In the genomic region with DNA sequence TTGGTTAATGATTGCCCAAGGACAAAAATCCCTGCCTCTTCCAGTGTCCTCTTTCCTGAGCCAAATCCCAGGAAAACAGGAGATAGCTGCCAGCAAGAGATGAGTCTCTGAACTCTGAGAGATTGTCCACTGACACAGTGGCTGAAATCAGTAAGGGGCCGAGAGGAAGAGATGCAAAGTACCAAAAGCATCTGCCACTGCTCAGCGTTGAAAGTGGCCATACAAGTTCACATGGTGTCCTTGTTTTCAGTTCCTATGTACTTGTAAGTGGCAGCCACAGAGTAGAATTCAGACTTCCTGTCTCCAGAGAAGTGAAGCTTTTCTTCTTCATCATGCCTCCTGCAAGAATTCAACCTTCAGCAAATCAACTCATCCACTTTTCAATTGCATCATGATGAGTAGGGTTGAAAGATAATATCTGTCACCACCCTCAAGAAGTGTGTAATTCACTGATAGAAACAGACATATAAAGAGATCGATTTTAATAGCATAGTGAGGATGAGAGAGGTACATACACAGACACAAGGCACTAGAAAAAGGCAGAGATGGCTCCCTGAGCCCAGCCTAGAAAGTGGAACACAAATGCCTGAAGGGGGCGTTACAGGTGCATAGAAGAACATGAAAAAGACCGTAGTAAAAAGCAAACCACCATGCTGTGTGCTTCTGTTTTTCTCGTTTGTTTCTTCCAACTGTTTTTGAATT, we compare ENCODE assay signal across 8 cellular contexts.
A peak's percentile ranks its signal among the peaks of the same experiment; 100 is the strongest.
DNase-seq lines count a peak whose midpoint lies in the region; ATAC-seq, FAIRE-seq and TF ChIP-seq lines count a peak whose summit lies in the region.

No MANE protein-coding gene starts in this region.

- 33% methylated on average over 6 of the region's 6 CpGs for WGBS in hepatocyte (ENCODE audit: low lambda C conversion rate, missing lambda C conversion rate)

- TF ChIP-seq CTCF in hepatocyte (IDR thresholded peaks at IDR 0.05; ENCODE audit: poor library complexity), result peak; percentile 38

- H2AFZ ChIP-seq in hepatocyte, result peak overlapping the region; percentile 6

- H4K20me1 ChIP-seq in hepatocyte (ENCODE audit: insufficient read depth, poor library complexity, severe bottlenecking), result no peaks in the 10 kb centered on the region

- FAIRE-seq in GM19239 (lab: Jason Lieb, UNC), result peak; percentile 100

- in situ Hi-C loops in Caki2 (cut with HindIII; ENCODE audit: low pct_unique_long_range_greater_than_20kb, low sequenced_read_pairs), result no loop called here

- H3K4me2 ChIP-seq in hepatocyte, result no peak overlapping the region

- peaks cover 4% of the 10 kb centered on the region for H3K27me3 ChIP-seq in hepatocyte

- H3K27ac ChIP-seq in hepatocyte (no peak overlapping the region), caudate nucleus (ENCODE audit: low read depth, low read length) (no peak overlapping the region)

- no peaks in the 10 kb centered on the region for H3K4me1 ChIP-seq in hepatocyte (ENCODE audit: insufficient read depth)

- H3K9me3 ChIP-seq in hepatocyte (ENCODE audit: low read depth), result no peaks in the 10 kb centered on the region

- H3K36me3 ChIP-seq in hepatocyte (replicated peaks; ENCODE audit: insufficient read depth, low read depth), result no peaks in the 10 kb centered on the region

- H3K79me2 ChIP-seq in hepatocyte, result no peaks in the 10 kb centered on the region

- H3K9me2 ChIP-seq in hepatocyte (replicated peaks; ENCODE audit: insufficient read depth), result no peaks in the 10 kb centered on the region

- H3K4me3 ChIP-seq in hepatocyte, result no peak overlapping the region

- ATAC-seq in HG03196 (IDR thresholded peaks at IDR 0.05; ENCODE audit: unreplicated experiment), result peak; percentile 63

- peak; percentile 15 for DNase-seq in Caki2 (ENCODE audit: low read depth)
- no peak for DNase-seq in GM19239 (ENCODE audit: insufficient read length, low spot score)
- DNase-seq in NOMO-1 treated with dmso at 0.1 percent for 144 hours (lab: John Stamatoyannopoulos, UW; ENCODE audit: unreplicated experiment), result peak; percentile 25
- peak; percentile 61 for DNase-seq in activated T-cell treated with anti-CD3 and anti-CD28 coated beads for 24 hours (ENCODE audit: low read depth)
- peak; percentile 59 for DNase-seq in hepatocyte (ENCODE audit: low spot score)
- DNase-seq in stimulated activated CD8-positive, alpha-beta memory T cell treated with anti-CD3 and anti-CD28 coated beads, Interleukin-15, amount 100 ng/mL, for 1 hour (ENCODE audit: low read depth), result peak; percentile 2
- no peak for DNase-seq in caudate nucleus (lab: John Stamatoyannopoulos, UW)

Comparison
In these comparisons a context has a peak if more than half of its experiments do, and no peak if none do; other contexts are left out.
1. DNase-seq: peak in Caki2 (single experiment), NOMO-1 treated with dmso at 0.1 percent for 144 hours (single experiment), activated T-cell treated with anti-CD3 and anti-CD28 coated beads for 24 hours (single experiment), hepatocyte (single experiment) and stimulated activated CD8-positive, alpha-beta memory T cell treated with anti-CD3 and anti-CD28 coated beads, Interleukin-15, amount 100 ng/mL, for 1 hour (single experiment); none in GM19239 (single experiment) and caudate nucleus (0 of 61).